19 cellular contexts compared by ENCODE assay signal in the genomic region with DNA sequence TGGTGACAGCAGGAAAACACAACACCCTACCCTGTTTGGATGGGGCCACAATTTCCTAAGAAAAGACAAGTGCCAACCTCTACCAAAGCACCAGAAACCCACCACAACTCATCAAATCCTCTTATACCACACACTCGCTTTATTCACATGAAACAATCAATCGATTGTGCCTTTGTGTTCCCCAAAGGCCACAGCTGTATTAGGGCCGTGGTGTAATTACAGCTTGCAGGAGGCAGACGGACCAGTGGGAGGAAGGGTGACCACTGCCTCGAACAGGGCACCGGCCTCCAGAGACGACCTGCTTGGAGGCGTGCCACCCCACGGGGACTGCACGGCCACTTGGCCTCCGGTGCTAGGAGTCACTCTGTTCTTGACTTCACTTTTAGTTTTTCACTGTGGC.
A peak's percentile ranks its signal among the peaks of the same experiment; 100 is the strongest.
DNase-seq lines count a peak whose midpoint lies in the region; ATAC-seq and TF ChIP-seq lines count a peak whose summit lies in the region.
"Had no signal": no experiment of that assay in that cellular context is flagged by ENCODE, and none has a peak within 500 bp of the region (broad histone marks: within the 10 kb centered on the region; RNA-seq: fewer than 3 reads in every experiment).

No MANE protein-coding gene starts in this region.

- POLR2A ChIA-PET in CD8-positive, alpha-beta T cell (lab: Charles Lee): no interaction called here

- no peaks in the 10 kb centered on the region for H3K9me3 ChIP-seq in tibial artery
- no peaks in the 10 kb centered on the region for H3K9me3 ChIP-seq in CD8-positive, alpha-beta T cell (ENCODE audit: low read length)
- H3K9me3 ChIP-seq: BLaER1, HAP-1 had no signal

- no peak overlapping the region for H3K27ac Mint-ChIP-seq in CD8-positive, alpha-beta T cell

- DNase-seq in SK-MEL-5 (ENCODE audit: low read depth, low spot score): peak; percentile 82
- peak in 28 of 51 donors; percentile 5 to 59 (median 18) for DNase-seq in hypothalamus (lab: John Stamatoyannopoulos, UW)
- DNase-seq in nucleus accumbens (lab: John Stamatoyannopoulos, UW): peak in 37 of 56 donors; percentile 9 to 63 (median 36)
- DNase-seq in tibial artery: no peak
- no peak for DNase-seq in CD8-positive, alpha-beta T cell
- no peak for DNase-seq in AML-193 (lab: John Stamatoyannopoulos, UW)
- DNase-seq in activated CD4-positive, CD25-positive, alpha-beta regulatory T cell treated with anti-CD3 and anti-CD28 coated beads, Interleukin-2, amount 50 U/mL, for 72 hours: no peak
- DNase-seq: DMS153, EL, NCI-H1105, NCI-H1930, NCI-H2171, NCI-H446 treated with DMSO at 0.1 percent for 48 hours, NCI-H748 treated with DMSO at 0.1 percent for 48 hours, PC-9 had no signal

- no peaks in the 10 kb centered on the region for H3K9me3 Mint-ChIP-seq in CD8-positive, alpha-beta T cell

- TF ChIP-seq CTCF in tibial artery (IDR thresholded peaks at IDR 0.05): no peak
- TF ChIP-seq CTCF in CD8-positive, alpha-beta T cell (IDR thresholded peaks at IDR 0.05): no peak

- peaks cover 0 to 44% (median 16%) of the 10 kb centered on the region in 4 donors for H3K4me1 ChIP-seq in tibial artery
- no peaks in the 10 kb centered on the region for H3K4me1 ChIP-seq in CD8-positive, alpha-beta T cell (ENCODE audit: insufficient read depth, low read length)

- H3K36me3 ChIP-seq in tibial artery: no peaks in the 10 kb centered on the region
- no peaks in the 10 kb centered on the region for H3K36me3 ChIP-seq in CD8-positive, alpha-beta T cell (ENCODE audit: insufficient read depth, low read length)
- H3K36me3 ChIP-seq: BLaER1, HAP-1 had no signal

- H3K27ac ChIP-seq in tibial artery: peak overlapping the region; percentile 79 to 82
- no peak overlapping the region for H3K27ac ChIP-seq in CD8-positive, alpha-beta T cell (ENCODE audit: low read depth, low read length)
- H3K27ac ChIP-seq: BLaER1, PC-9, SK-N-MC had no signal

- in situ Hi-C loops in SK-MEL-5 (cut with HindIII; ENCODE audit: low pct_unique_long_range_greater_than_20kb, low sequenced_read_pairs): no loop called here

- H3K27me3 Mint-ChIP-seq in CD8-positive, alpha-beta T cell (ENCODE audit: low read depth): no peaks in the 10 kb centered on the region

- no peak overlapping the region for H3K4me3 Mint-ChIP-seq in CD8-positive, alpha-beta T cell

- CTCF ChIA-PET in CD8-positive, alpha-beta T cell (lab: Charles Lee): no interaction called here

- intact Hi-C loops in tibial artery (cut with DNase I; ENCODE audit: low total_unique reads): no loop called here
- intact Hi-C loops in CD8-positive, alpha-beta T cell (cut with DNase I, micrococcal nuclease): no loop called here

- H3K4me1 Mint-ChIP-seq in CD8-positive, alpha-beta T cell (ENCODE audit: low read depth): no peaks in the 10 kb centered on the region

- H3K36me3 Mint-ChIP-seq in CD8-positive, alpha-beta T cell: peaks cover 6% of the 10 kb centered on the region

- no peak for ATAC-seq in CD8-positive, alpha-beta T cell
- ATAC-seq: K562 had no signal

- H3K27me3 ChIP-seq in tibial artery: no peaks in the 10 kb centered on the region
- no peaks in the 10 kb centered on the region for H3K27me3 ChIP-seq in CD8-positive, alpha-beta T cell (ENCODE audit: insufficient read depth, low read length)
- H3K27me3 ChIP-seq: BLaER1 had no signal

- no peak overlapping the region for H3K4me3 ChIP-seq in tibial artery
- H3K4me3 ChIP-seq in CD8-positive, alpha-beta T cell (ENCODE audit: low read depth, low read length): no peak overlapping the region
- H3K4me3 ChIP-seq: BLaER1, HAP-1, K562, PC-9, SK-N-MC had no signal

Comparison
In these comparisons a context has a peak if more than half of its experiments do, and no peak if none do; other contexts are left out.
1. DNase-seq: peak in SK-MEL-5 (single experiment), hypothalamus (28 of 51) and nucleus accumbens (37 of 56); none in tibial artery (0 of 2), CD8-positive, alpha-beta T cell (0 of 7), AML-193 (0 of 2) and activated CD4-positive, CD25-positive, alpha-beta regulatory T cell treated with anti-CD3 and anti-CD28 coated beads, Interleukin-2, amount 50 U/mL, for 72 hours (single experiment).